17 cellular contexts compared by ENCODE assay signal in genomic region chr5:10673407-10673806, GRCh38.
"Had no signal": no experiment of that assay in that cellular context is flagged by ENCODE, and none has a peak within 500 bp of the region (broad histone marks: within the 10 kb centered on the region; RNA-seq: fewer than 3 reads in every experiment).

No MANE protein-coding gene starts in this region.

- H3K4me1 Mint-ChIP-seq: memory B cell had no signal

- DNase-seq: cortex of kidney; effector memory CD4-positive, alpha-beta T cell; esophagus squamous epithelium; foreskin fibroblast; glutamatergic neuron; left ventricle myocardium inferior; lower lobe of right lung; midbrain; small intestine; stimulated activated CD4-positive, alpha-beta T cell treated with anti-CD3 and anti-CD28 coated beads, Interleukin-12 subunit alpha, Interleukin-12 subunit beta, amount 100 ng/mL, for 4 hours; stimulated activated naive CD4-positive, alpha-beta T cell treated with Interleukin-2 at 50 U/mL for 16 hours; thyroid gland; upper lobe of left lung; uterus had no signal

- ATAC-seq: gastroesophageal sphincter; lower lobe of right lung; natural killer cell treated with Interleukin-12 subunit alpha and Interleukin-12 subunit beta and Interleukin-15 and Interleukin-18, amount 100 ng/mL, for 72 hours had no signal

- H3K9me3 Mint-ChIP-seq: memory B cell; natural killer cell treated with Interleukin-12 subunit alpha and Interleukin-12 subunit beta and Interleukin-15 and Interleukin-18, amount 100 ng/mL, for 72 hours had no signal

- H3K27ac Mint-ChIP-seq: memory B cell; natural killer cell treated with Interleukin-12 subunit alpha and Interleukin-12 subunit beta and Interleukin-15 and Interleukin-18, amount 100 ng/mL, for 72 hours had no signal

- H3K4me3 Mint-ChIP-seq: memory B cell; natural killer cell treated with Interleukin-12 subunit alpha and Interleukin-12 subunit beta and Interleukin-15 and Interleukin-18, amount 100 ng/mL, for 72 hours had no signal

- H3K27me3 Mint-ChIP-seq: memory B cell had no signal
